In genomic region chr1:214471458-214471857, GRCh38 we compare ENCODE assay signal across 1 cellular context.
TF ChIP-seq lines count a peak whose summit lies in the region.

No MANE protein-coding gene starts in this region.

TF ChIP-seq in K562, 482 proteins besides CTCF, POLR2A, EP300 and RAD21 (continued from another document):
- TF ChIP-seq ZNF318 (IDR thresholded peaks at IDR 0.05; ENCODE audit: borderline replicate concordance in 1 of 2, low read depth in 1 of 2) (no peak), C11orf30 (IDR thresholded peaks at IDR 0.05; ENCODE audit: low read depth) (peak; percentile 51), ZNF24 (IDR thresholded peaks at IDR 0.05) (no peak), EHMT2 (IDR thresholded peaks at IDR 0.05) (no peak), EGR1 (conservative IDR thresholded peaks at IDR 0.05) (no peak), HMGN3 (IDR thresholded peaks at IDR 0.05; ENCODE audit: borderline replicate concordance, extremely low read depth, insufficient read length, low read depth, low read length) (no peak), CBFA2T2 (conservative IDR thresholded peaks at IDR 0.05) (no peak)
